In the genomic region with DNA sequence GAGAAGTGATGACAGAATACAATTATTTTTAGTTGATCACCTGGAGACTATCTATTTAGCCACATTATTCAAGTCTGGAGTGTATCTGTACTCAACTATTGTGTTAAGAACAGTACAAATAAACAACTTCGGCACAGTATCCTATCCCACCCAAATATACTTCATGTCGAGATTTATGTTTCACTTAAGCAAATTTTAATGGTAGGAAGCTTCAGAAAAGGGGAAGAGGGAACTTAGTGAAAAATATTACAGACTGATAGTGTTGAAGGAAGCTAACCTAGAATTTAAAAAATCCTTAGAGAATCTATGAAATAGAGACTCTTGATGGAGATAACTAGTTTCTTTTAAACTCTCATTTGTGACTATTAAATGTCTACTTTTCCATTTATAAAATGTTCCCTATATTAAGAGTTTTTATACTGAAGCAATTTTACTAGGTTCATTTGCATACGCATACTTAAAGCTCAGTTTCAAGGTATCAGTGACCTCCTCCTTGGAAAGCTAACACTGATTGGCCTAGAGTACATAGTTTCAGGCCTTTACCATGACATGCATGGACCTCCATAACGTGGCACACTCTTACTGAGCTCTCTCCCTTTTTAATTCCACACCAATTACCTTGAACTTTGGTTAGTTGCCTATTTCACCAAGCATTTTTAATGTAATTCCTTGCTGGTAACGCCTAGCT, we compare ENCODE assay signal across 19 cellular contexts.
DNase-seq lines count a peak whose midpoint lies in the region; ATAC-seq, FAIRE-seq and TF ChIP-seq lines count a peak whose summit lies in the region.
"Had no signal": no experiment of that assay in that cellular context is flagged by ENCODE, and none has a peak within 500 bp of the region (broad histone marks: within the 10 kb centered on the region; RNA-seq: fewer than 3 reads in every experiment).

No MANE protein-coding gene starts in this region.

- DNase-seq in GM18507 (ENCODE audit: extremely low spot score, insufficient read length, low read depth) (no peak), Karpas-422 (peak; percentile 79), natural killer cell (no peak), LoVo (ENCODE audit: low spot score) (no peak), NCI-H2171 (lab: John Stamatoyannopoulos, UW) (no peak)
- DNase-seq in activated CD8-positive, alpha-beta T cell treated with anti-CD3 and anti-CD28 coated beads, Interleukin-2, amount 10 ng/mL, durations not matched to agents 7 days and 5 days, result no peak
- DNase-seq: activated CD4-positive, CD25-positive, alpha-beta regulatory T cell treated with anti-CD3 and anti-CD28 coated beads, Interleukin-2, amount 50 U/mL, for 72 hours; activated CD8-positive, alpha-beta memory T cell treated with anti-CD3 and anti-CD28 coated beads, Interleukin-2, amount 50 U/mL, for 48 hours; activated naive CD4-positive, alpha-beta T cell treated with anti-CD3 and anti-CD28 coated beads for 36 hours; foreskin keratinocyte; midbrain; NCI-H1105 treated with DMSO at 0.1 percent for 48 hours; NCI-H526 treated with DMSO at 0.1 percent for 48 hours; T1000 had no signal

- intact Hi-C loops in natural killer cell (cut with micrococcal nuclease), result loop anchor here (10.0 kb wide), 2 partner anchors 71 to 441 kb away; no protein-coding TSS in a partner anchor

- H3K27ac Mint-ChIP-seq in activated CD8-positive, alpha-beta T cell treated with anti-CD3 and anti-CD28 coated beads, Interleukin-2, amount 10 ng/mL, durations not matched to agents 7 days and 5 days, result peak overlapping the region; percentile 71
- H3K27ac Mint-ChIP-seq in natural killer cell, result peak overlapping the region in 1 of 2 donors; percentile 82
- H3K27ac Mint-ChIP-seq: activated naive CD4-positive, alpha-beta T cell treated with anti-CD3 and anti-CD28 coated beads for 36 hours; dendritic cell treated with granulocyte-macrophage colony-stimulating factor and Interleukin-4, amounts not matched to agents 40 ng/mL and 50 ng/mL, for 4 days had no signal

- no peaks in the 10 kb centered on the region for H3K9me3 Mint-ChIP-seq in activated CD8-positive, alpha-beta T cell treated with anti-CD3 and anti-CD28 coated beads, Interleukin-2, amount 10 ng/mL, durations not matched to agents 7 days and 5 days (ENCODE audit: insufficient read depth)
- no peaks in the 10 kb centered on the region for H3K9me3 Mint-ChIP-seq in natural killer cell
- H3K9me3 Mint-ChIP-seq: activated naive CD4-positive, alpha-beta T cell treated with anti-CD3 and anti-CD28 coated beads for 36 hours; brain; dendritic cell treated with granulocyte-macrophage colony-stimulating factor and Interleukin-4, amounts not matched to agents 40 ng/mL and 50 ng/mL, for 4 days had no signal

- peak; percentile 63 for FAIRE-seq in GM18507 (lab: Jason Lieb, UNC)
- FAIRE-seq: HepG2 had no signal

- H3K9me3 ChIP-seq in Karpas-422 (ENCODE audit: low read length), result no peaks in the 10 kb centered on the region

- peaks cover 47% of the 10 kb centered on the region for H3K4me1 Mint-ChIP-seq in activated CD8-positive, alpha-beta T cell treated with anti-CD3 and anti-CD28 coated beads, Interleukin-2, amount 10 ng/mL, durations not matched to agents 7 days and 5 days (ENCODE audit: low read depth)
- H3K4me1 Mint-ChIP-seq in natural killer cell, result peaks cover 34 to 37% of the 10 kb centered on the region in 2 donors

- peak overlapping the region; percentile 75 for H3K4me2 ChIP-seq in Karpas-422 (ENCODE audit: low read depth, low read length, poor library complexity, severe bottlenecking)

- H3K4me3 Mint-ChIP-seq in activated CD8-positive, alpha-beta T cell treated with anti-CD3 and anti-CD28 coated beads, Interleukin-2, amount 10 ng/mL, durations not matched to agents 7 days and 5 days, result peak overlapping the region; percentile 12
- H3K4me3 Mint-ChIP-seq in natural killer cell, result peak overlapping the region; percentile 85
- H3K4me3 Mint-ChIP-seq: activated naive CD4-positive, alpha-beta T cell treated with anti-CD3 and anti-CD28 coated beads for 36 hours; brain; dendritic cell treated with granulocyte-macrophage colony-stimulating factor and Interleukin-4, amounts not matched to agents 40 ng/mL and 50 ng/mL, for 4 days had no signal

- H3K79me2 ChIP-seq in Karpas-422 (ENCODE audit: low read length), result peaks cover 75% of the 10 kb centered on the region

- H3K4me3 ChIP-seq in Karpas-422 (ENCODE audit: low read length), result peak overlapping the region; percentile 27; the same call in 1 of the 2 replicates

- no peak for ATAC-seq in activated CD8-positive, alpha-beta T cell treated with anti-CD3 and anti-CD28 coated beads, Interleukin-2, amount 10 ng/mL, durations not matched to agents 7 days and 5 days
- ATAC-seq in natural killer cell (no peak), GM21515 (IDR thresholded peaks at IDR 0.05; ENCODE audit: unreplicated experiment) (no peak)
- ATAC-seq: HepG2, Panc1 had no signal

- POLR2A ChIA-PET in activated CD8-positive, alpha-beta T cell treated with anti-CD3 and anti-CD28 coated beads, Interleukin-2, amount 10 ng/mL, durations not matched to agents 7 days and 5 days (lab: Charles Lee), result interaction anchor here (0.9 to 2.5 kb wide), 2 partner anchors 16 to 73 kb away, joined by 3 to 7 read pairs; no protein-coding TSS in a partner anchor

- peaks cover 5% of the 10 kb centered on the region; the same call in 1 of the 2 replicates for H3K36me3 ChIP-seq in Karpas-422 (ENCODE audit: insufficient read depth, low read length)

- no peak overlapping the region for H2AFZ ChIP-seq in Karpas-422 (ENCODE audit: low read length)

- peak overlapping the region; percentile 49 for H3K9ac ChIP-seq in Karpas-422 (ENCODE audit: low read length)

- no peaks in the 10 kb centered on the region for H4K20me1 ChIP-seq in Karpas-422 (ENCODE audit: insufficient read depth, low read depth, low read length)

- H3K9me2 ChIP-seq in Karpas-422 (replicated peaks; ENCODE audit: insufficient read depth, low read length), result no peaks in the 10 kb centered on the region

- peak overlapping the region; percentile 96 for H3K27ac ChIP-seq in Karpas-422 (ENCODE audit: low read length)
- H3K27ac ChIP-seq: foreskin keratinocyte had no signal

- no peak for TF ChIP-seq CTCF in natural killer cell (IDR thresholded peaks at IDR 0.05)

- no peaks in the 10 kb centered on the region for H3K27me3 ChIP-seq in Karpas-422 (ENCODE audit: low read length)
- H3K27me3 ChIP-seq: foreskin keratinocyte had no signal

- CTCF ChIA-PET in activated CD8-positive, alpha-beta T cell treated with anti-CD3 and anti-CD28 coated beads, Interleukin-2, amount 10 ng/mL, durations not matched to agents 7 days and 5 days (lab: Charles Lee), result interaction anchor here (0.6 to 4.8 kb wide), 5 partner anchors 8 to 196 kb away, joined by 3 to 49 read pairs (median 3); no protein-coding TSS in a partner anchor

- H3K4me1 ChIP-seq in Karpas-422 (ENCODE audit: low read length), result peaks cover 82% of the 10 kb centered on the region

- no peaks in the 10 kb centered on the region for H3K27me3 Mint-ChIP-seq in activated CD8-positive, alpha-beta T cell treated with anti-CD3 and anti-CD28 coated beads, Interleukin-2, amount 10 ng/mL, durations not matched to agents 7 days and 5 days (ENCODE audit: low read depth)
- peaks cover 10 to 15% of the 10 kb centered on the region in 2 donors for H3K27me3 Mint-ChIP-seq in natural killer cell (ENCODE audit: low read depth in 2 of 2)
- H3K27me3 Mint-ChIP-seq: brain had no signal

- peaks cover 33% of the 10 kb centered on the region for H3K36me3 Mint-ChIP-seq in activated CD8-positive, alpha-beta T cell treated with anti-CD3 and anti-CD28 coated beads, Interleukin-2, amount 10 ng/mL, durations not matched to agents 7 days and 5 days (ENCODE audit: low read depth)
- H3K36me3 Mint-ChIP-seq in natural killer cell, result no peaks in the 10 kb centered on the region
